1 cellular context compared by ENCODE assay signal in genomic region chrX:128518508-128518907, GRCh38.
TF ChIP-seq lines count a peak whose summit lies in the region.

No MANE protein-coding gene starts in this region.

TF ChIP-seq in GM23338, 12 proteins besides CTCF, POLR2A, EP300 and RAD21 (continued from another document):
- no peak for TF ChIP-seq REST (IDR thresholded peaks at IDR 0.05; ENCODE audit: unreplicated experiment)
TF ChIP-seq in GM23338: peak in this region for 0.
